1 cellular context compared by ENCODE assay signal in the genomic region with DNA sequence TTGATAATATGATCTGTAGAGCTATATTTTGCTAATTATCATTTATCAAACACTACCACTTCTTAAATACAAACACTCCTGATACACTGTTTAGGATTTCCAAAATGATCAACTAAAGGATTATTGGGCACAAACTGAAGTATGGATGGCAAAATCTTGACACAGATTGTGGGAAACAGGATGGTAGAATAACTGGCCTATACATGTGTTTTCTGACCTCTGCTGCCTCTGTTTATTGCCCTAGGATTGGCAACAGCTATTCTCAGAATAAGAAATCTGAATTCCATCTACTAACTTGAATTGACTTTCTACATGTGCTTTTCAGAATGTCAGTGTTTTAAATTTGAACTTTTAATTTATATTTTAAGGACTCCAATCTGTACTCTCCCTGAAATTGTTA.
TF ChIP-seq lines count a peak whose summit lies in the region.

No MANE protein-coding gene starts in this region.

TF ChIP-seq in K562, 482 proteins besides CTCF, POLR2A, EP300 and RAD21 (continued from another document):
- TF ChIP-seq, protein P1, sequence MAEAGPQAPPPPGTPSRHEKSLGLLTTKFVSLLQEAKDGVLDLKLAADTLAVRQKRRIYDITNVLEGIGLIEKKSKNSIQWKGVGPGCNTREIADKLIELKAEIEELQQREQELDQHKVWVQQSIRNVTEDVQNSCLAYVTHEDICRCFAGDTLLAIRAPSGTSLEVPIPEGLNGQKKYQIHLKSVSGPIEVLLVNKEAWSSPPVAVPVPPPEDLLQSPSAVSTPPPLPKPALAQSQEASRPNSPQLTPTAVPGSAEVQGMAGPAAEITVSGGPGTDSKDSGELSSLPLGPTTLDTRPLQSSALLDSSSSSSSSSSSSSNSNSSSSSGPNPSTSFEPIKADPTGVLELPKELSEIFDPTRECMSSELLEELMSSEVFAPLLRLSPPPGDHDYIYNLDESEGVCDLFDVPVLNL (CRISPR knock-in tag; IDR thresholded peaks at IDR 0.05; ENCODE audit: low read depth): no peak
- TF ChIP-seq ZNF324 (CRISPR knock-in tag; IDR thresholded peaks at IDR 0.05) (no peak), BHLHE40 (IDR thresholded peaks at IDR 0.05; ENCODE audit: low read length) (no peak), PHTF2 (CRISPR knock-in tag; IDR thresholded peaks at IDR 0.05) (no peak), SLC30A9 (CRISPR knock-in tag; IDR thresholded peaks at IDR 0.05) (no peak), SMAD1 (IDR thresholded peaks at IDR 0.05; ENCODE audit: low read depth, low read length, partially characterized antibody) (no peak), HMG20A (CRISPR knock-in tag; conservative IDR thresholded peaks at IDR 0.05) (no peak), ZNF239 (CRISPR knock-in tag; IDR thresholded peaks at IDR 0.05) (no peak)
- TF ChIP-seq, protein P2, sequence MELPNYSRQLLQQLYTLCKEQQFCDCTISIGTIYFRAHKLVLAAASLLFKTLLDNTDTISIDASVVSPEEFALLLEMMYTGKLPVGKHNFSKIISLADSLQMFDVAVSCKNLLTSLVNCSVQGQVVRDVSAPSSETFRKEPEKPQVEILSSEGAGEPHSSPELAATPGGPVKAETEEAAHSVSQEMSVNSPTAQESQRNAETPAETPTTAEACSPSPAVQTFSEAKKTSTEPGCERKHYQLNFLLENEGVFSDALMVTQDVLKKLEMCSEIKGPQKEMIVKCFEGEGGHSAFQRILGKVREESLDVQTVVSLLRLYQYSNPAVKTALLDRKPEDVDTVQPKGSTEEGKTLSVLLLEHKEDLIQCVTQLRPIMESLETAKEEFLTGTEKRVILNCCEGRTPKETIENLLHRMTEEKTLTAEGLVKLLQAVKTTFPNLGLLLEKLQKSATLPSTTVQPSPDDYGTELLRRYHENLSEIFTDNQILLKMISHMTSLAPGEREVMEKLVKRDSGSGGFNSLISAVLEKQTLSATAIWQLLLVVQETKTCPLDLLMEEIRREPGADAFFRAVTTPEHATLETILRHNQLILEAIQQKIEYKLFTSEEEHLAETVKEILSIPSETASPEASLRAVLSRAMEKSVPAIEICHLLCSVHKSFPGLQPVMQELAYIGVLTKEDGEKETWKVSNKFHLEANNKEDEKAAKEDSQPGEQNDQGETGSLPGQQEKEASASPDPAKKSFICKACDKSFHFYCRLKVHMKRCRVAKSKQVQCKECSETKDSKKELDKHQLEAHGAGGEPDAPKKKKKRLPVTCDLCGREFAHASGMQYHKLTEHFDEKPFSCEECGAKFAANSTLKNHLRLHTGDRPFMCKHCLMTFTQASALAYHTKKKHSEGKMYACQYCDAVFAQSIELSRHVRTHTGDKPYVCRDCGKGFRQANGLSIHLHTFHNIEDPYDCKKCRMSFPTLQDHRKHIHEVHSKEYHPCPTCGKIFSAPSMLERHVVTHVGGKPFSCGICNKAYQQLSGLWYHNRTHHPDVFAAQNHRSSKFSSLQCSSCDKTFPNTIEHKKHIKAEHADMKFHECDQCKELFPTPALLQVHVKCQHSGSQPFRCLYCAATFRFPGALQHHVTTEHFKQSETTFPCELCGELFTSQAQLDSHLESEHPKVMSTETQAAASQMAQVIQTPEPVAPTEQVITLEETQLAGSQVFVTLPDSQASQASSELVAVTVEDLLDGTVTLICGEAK (IDR thresholded peaks at IDR 0.05): no peak
- TF ChIP-seq, protein P2 (CRISPR knock-in tag; IDR thresholded peaks at IDR 0.05): no peak
- TF ChIP-seq, protein P3, sequence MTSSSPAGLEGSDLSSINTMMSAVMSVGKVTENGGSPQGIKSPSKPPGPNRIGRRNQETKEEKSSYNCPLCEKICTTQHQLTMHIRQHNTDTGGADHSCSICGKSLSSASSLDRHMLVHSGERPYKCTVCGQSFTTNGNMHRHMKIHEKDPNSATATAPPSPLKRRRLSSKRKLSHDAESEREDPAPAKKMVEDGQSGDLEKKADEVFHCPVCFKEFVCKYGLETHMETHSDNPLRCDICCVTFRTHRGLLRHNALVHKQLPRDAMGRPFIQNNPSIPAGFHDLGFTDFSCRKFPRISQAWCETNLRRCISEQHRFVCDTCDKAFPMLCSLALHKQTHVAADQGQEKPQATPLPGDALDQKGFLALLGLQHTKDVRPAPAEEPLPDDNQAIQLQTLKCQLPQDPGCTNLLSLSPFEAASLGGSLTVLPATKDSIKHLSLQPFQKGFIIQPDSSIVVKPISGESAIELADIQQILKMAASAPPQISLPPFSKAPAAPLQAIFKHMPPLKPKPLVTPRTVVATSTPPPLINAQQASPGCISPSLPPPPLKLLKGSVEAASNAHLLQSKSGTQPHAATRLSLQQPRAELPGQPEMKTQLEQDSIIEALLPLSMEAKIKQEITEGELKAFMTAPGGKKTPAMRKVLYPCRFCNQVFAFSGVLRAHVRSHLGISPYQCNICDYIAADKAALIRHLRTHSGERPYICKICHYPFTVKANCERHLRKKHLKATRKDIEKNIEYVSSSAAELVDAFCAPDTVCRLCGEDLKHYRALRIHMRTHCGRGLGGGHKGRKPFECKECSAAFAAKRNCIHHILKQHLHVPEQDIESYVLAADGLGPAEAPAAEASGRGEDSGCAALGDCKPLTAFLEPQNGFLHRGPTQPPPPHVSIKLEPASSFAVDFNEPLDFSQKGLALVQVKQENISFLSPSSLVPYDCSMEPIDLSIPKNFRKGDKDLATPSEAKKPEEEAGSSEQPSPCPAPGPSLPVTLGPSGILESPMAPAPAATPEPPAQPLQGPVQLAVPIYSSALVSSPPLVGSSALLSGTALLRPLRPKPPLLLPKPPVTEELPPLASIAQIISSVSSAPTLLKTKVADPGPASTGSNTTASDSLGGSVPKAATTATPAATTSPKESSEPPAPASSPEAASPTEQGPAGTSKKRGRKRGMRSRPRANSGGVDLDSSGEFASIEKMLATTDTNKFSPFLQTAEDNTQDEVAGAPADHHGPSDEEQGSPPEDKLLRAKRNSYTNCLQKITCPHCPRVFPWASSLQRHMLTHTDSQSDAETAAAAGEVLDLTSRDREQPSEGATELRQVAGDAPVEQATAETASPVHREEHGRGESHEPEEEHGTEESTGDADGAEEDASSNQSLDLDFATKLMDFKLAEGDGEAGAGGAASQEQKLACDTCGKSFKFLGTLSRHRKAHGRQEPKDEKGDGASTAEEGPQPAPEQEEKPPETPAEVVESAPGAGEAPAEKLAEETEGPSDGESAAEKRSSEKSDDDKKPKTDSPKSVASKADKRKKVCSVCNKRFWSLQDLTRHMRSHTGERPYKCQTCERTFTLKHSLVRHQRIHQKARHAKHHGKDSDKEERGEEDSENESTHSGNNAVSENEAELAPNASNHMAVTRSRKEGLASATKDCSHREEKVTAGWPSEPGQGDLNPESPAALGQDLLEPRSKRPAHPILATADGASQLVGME (CRISPR knock-in tag; IDR thresholded peaks at IDR 0.05): no peak
- TF ChIP-seq, protein P4, sequence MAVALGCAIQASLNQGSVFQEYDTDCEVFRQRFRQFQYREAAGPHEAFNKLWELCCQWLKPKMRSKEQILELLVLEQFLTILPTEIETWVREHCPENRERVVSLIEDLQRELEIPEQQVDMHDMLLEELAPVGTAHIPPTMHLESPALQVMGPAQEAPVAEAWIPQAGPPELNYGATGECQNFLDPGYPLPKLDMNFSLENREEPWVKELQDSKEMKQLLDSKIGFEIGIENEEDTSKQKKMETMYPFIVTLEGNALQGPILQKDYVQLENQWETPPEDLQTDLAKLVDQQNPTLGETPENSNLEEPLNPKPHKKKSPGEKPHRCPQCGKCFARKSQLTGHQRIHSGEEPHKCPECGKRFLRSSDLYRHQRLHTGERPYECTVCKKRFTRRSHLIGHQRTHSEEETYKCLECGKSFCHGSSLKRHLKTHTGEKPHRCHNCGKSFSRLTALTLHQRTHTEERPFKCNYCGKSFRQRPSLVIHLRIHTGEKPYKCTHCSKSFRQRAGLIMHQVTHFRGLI (CRISPR knock-in tag; IDR thresholded peaks at IDR 0.05): no peak
